8 cellular contexts compared by ENCODE assay signal in genomic region chr19:54439174-54439851, GRCh38. TPM values are rescaled to one million over a fixed set of nuclear protein-coding genes. Genes with fewer than 3 reads are reported as not detected.
A peak's percentile ranks its signal among the peaks of the same experiment; 100 is the strongest.
DNase-seq lines count a peak whose midpoint lies in the region; ATAC-seq, FAIRE-seq and TF ChIP-seq lines count a peak whose summit lies in the region.

No MANE protein-coding gene starts in this region.

- peak overlapping the region; percentile 37 for H3K27ac Mint-ChIP-seq in activated T-cell treated with anti-CD3 and anti-CD28 coated beads, Interleukin-2, amount 50 U/mL, for 24 hours
- H3K27ac Mint-ChIP-seq in endodermal cell: no peak overlapping the region
- H3K27ac Mint-ChIP-seq in nephron progenitor cell: no peak overlapping the region

- H3K4me3 Mint-ChIP-seq in activated T-cell treated with anti-CD3 and anti-CD28 coated beads, Interleukin-2, amount 50 U/mL, for 24 hours: no peak overlapping the region
- H3K4me3 Mint-ChIP-seq in endodermal cell (no peak overlapping the region), nephron progenitor cell (no peak overlapping the region)

- H3K9me3 ChIP-seq in RWPE2 (ENCODE audit: severe bottlenecking) (no peaks in the 10 kb centered on the region), endodermal cell (ENCODE audit: control insufficient read depth, low read length) (no peaks in the 10 kb centered on the region)

- H3K36me3 ChIP-seq in RWPE2 (ENCODE audit: low read depth): peaks cover 29% of the 10 kb centered on the region
- H3K36me3 ChIP-seq in endodermal cell (ENCODE audit: control insufficient read depth, insufficient read depth, low read length): peaks cover 19% of the 10 kb centered on the region

- FAIRE-seq in GM19239 (lab: Jason Lieb, UNC): no peak

- H3K27ac ChIP-seq in RWPE2 (ENCODE audit: poor library complexity, severe bottlenecking) (no peak overlapping the region), endodermal cell (ENCODE audit: low read depth, low read length) (no peak overlapping the region)

- TF ChIP-seq CTCF in RWPE2 (IDR thresholded peaks at IDR 0.05; ENCODE audit: poor library complexity, severe bottlenecking): peak; percentile 43
- TF ChIP-seq CTCF in endodermal cell (conservative IDR thresholded peaks at IDR 0.05): peak; percentile 77
- TF ChIP-seq CTCF in nephron progenitor cell (IDR thresholded peaks at IDR 0.05): peak; percentile 46

- H3K4me1 Mint-ChIP-seq in activated T-cell treated with anti-CD3 and anti-CD28 coated beads, Interleukin-2, amount 50 U/mL, for 24 hours (ENCODE audit: low read depth): peaks cover 20% of the 10 kb centered on the region
- H3K4me1 Mint-ChIP-seq in endodermal cell (peaks cover 4% of the 10 kb centered on the region), nephron progenitor cell (peaks cover 38% of the 10 kb centered on the region)

- WGBS in endodermal cell (ENCODE audit: insufficient coverage in 1 of 2, insufficient read length in 1 of 2), 2 experiments: 63 to 67% methylated on average over 13 to 15 of the region's 15 CpGs

- no peaks in the 10 kb centered on the region for H3K4me1 ChIP-seq in RWPE2 (ENCODE audit: insufficient read depth, poor library complexity, severe bottlenecking)
- peaks cover 4% of the 10 kb centered on the region for H3K4me1 ChIP-seq in endodermal cell (ENCODE audit: control insufficient read depth, insufficient read depth, low read length)

- H3K4me3 ChIP-seq in RWPE2 (ENCODE audit: severe bottlenecking) (no peak overlapping the region), endodermal cell (ENCODE audit: low read length) (no peak overlapping the region)

- no peaks in the 10 kb centered on the region for H3K27me3 Mint-ChIP-seq in activated T-cell treated with anti-CD3 and anti-CD28 coated beads, Interleukin-2, amount 50 U/mL, for 24 hours
- peaks cover 5% of the 10 kb centered on the region for H3K27me3 Mint-ChIP-seq in endodermal cell (ENCODE audit: insufficient read depth)
- peaks cover 3% of the 10 kb centered on the region for H3K27me3 Mint-ChIP-seq in nephron progenitor cell (ENCODE audit: low read depth, poor library complexity)

- no peak overlapping the region for H3K9ac ChIP-seq in endodermal cell (ENCODE audit: extremely low read depth, low read length, poor library complexity, severe bottlenecking)

- H3K27me3 ChIP-seq in RWPE2 (ENCODE audit: insufficient read depth, poor library complexity, severe bottlenecking) (no peaks in the 10 kb centered on the region), endodermal cell (ENCODE audit: control insufficient read depth, insufficient read depth, low read length, poor library complexity, severe bottlenecking) (no peaks in the 10 kb centered on the region)

- H3K36me3 Mint-ChIP-seq in activated T-cell treated with anti-CD3 and anti-CD28 coated beads, Interleukin-2, amount 50 U/mL, for 24 hours (ENCODE audit: low read depth): peaks cover 51% of the 10 kb centered on the region
- peaks cover 30% of the 10 kb centered on the region for H3K36me3 Mint-ChIP-seq in endodermal cell (ENCODE audit: low read depth)
- H3K36me3 Mint-ChIP-seq in nephron progenitor cell (ENCODE audit: low read depth): peaks cover 25% of the 10 kb centered on the region

- DNase-seq in activated T-cell treated with anti-CD3 and anti-CD28 coated beads, Interleukin-2, amount 50 U/mL, for 24 hours: no peak
- DNase-seq in activated T-cell treated with anti-CD3 and anti-CD28 coated beads for 4 hours (no peak), RWPE2 (ENCODE audit: low spot score) (peak; percentile 52), endodermal cell (peak; percentile 92), nephron progenitor cell (peak; percentile 63), GM19239 (ENCODE audit: insufficient read length, low spot score) (no peak)
- no peak for DNase-seq in effector CD4-positive, alpha-beta T cell

- no peaks in the 10 kb centered on the region for H3K9me3 Mint-ChIP-seq in activated T-cell treated with anti-CD3 and anti-CD28 coated beads, Interleukin-2, amount 50 U/mL, for 24 hours
- H3K9me3 Mint-ChIP-seq in endodermal cell (no peaks in the 10 kb centered on the region), nephron progenitor cell (no peaks in the 10 kb centered on the region)

- ATAC-seq in RWPE2 (ENCODE audit: low read depth) (peak; percentile 61; the same call in 2 of the 3 replicates), GM21619 (IDR thresholded peaks at IDR 0.05; ENCODE audit: unreplicated experiment) (no peak)

RNA-seq across cellular contexts. Expression of gene LENG8, which starts 9.7 kb away (rescaled TPM):
- total RNA-seq in endodermal cell: 100 to 1,000 TPM; 139 to 171 TPM
- polyA plus RNA-seq in endodermal cell (2013, experiment 1 of 2): 171 TPM
- polyA plus RNA-seq in endodermal cell (2013, experiment 2 of 2): 130 TPM

RNA-seq across cellular contexts. Expression of gene TTYH1, which starts 24.0 kb away (rescaled TPM):
- total RNA-seq in endodermal cell: 1 to 10 TPM; 1.0 to 2.0 TPM
- polyA plus RNA-seq in endodermal cell (2013, experiment 1 of 2): 342 TPM
- 263 TPM for polyA plus RNA-seq in endodermal cell (2013, experiment 2 of 2)

RNA-seq across cellular contexts. Expression of gene LENG9, which starts 24.3 kb away (rescaled TPM):
- 1 to 10 TPM; 2.5 to 3.5 TPM for total RNA-seq in endodermal cell
- 1.1 TPM for polyA plus RNA-seq in endodermal cell (2013, experiment 1 of 2)
- 1.1 TPM for polyA plus RNA-seq in endodermal cell (2013, experiment 2 of 2)

RNA-seq across cellular contexts. Expression of gene CDC42EP5, which starts 33.8 kb away (rescaled TPM):
- total RNA-seq in endodermal cell: under 1 TPM in 1 of 2 donors, not detected in 1; 0.49 TPM
- 7.0 TPM for polyA plus RNA-seq in endodermal cell (2013, experiment 1 of 2)
- 8.3 TPM for polyA plus RNA-seq in endodermal cell (2013, experiment 2 of 2)

Comparison
In these comparisons a context has a peak if more than half of its experiments do, and no peak if none do; other contexts are left out.
1. DNase-seq: peak in RWPE2 (single experiment), endodermal cell (single experiment) and nephron progenitor cell (single experiment); none in activated T-cell treated with anti-CD3 and anti-CD28 coated beads, Interleukin-2, amount 50 U/mL, for 24 hours (single experiment), activated T-cell treated with anti-CD3 and anti-CD28 coated beads for 4 hours (single experiment), GM19239 (single experiment) and effector CD4-positive, alpha-beta T cell (single experiment).
2. Peak in every context shown above with its lines, with median percentiles within 50 percentile points of each other: CTCF ChIP-seq.